10 cellular contexts compared by ENCODE assay signal in genomic region chr16:81265658-81266451, GRCh38. TPM values are rescaled to one million over a fixed set of nuclear protein-coding genes. Genes with fewer than 3 reads are reported as not detected.
A peak's percentile ranks its signal among the peaks of the same experiment; 100 is the strongest.
DNase-seq lines count a peak whose midpoint lies in the region; FAIRE-seq and TF ChIP-seq lines count a peak whose summit lies in the region.
"Had no signal": no experiment of that assay in that cellular context is flagged by ENCODE, and none has a peak within 500 bp of the region (broad histone marks: within the 10 kb centered on the region; RNA-seq: fewer than 3 reads in every experiment).

No MANE protein-coding gene starts in this region.

- DNase-seq in EH (ENCODE audit: low read depth), result peak; percentile 41
- peak; percentile 52 for DNase-seq in astrocyte (ENCODE audit: low read depth)
- peak; percentile 86 for DNase-seq in left ventricle myocardium inferior
- DNase-seq in pons (ENCODE audit: low spot score), result peak; percentile 31
- DNase-seq in progenitor cell of endocrine pancreas (ENCODE audit: low spot score, unreplicated experiment), result no peak
- no peak for DNase-seq in SKM-1 treated with dmso at 0.1 percent for 144 hours (lab: John Stamatoyannopoulos, UW; ENCODE audit: unreplicated experiment)
- DNase-seq in NCI-H748 (lab: John Stamatoyannopoulos, UW; ENCODE audit: unreplicated experiment), result no peak
- no peak for DNase-seq in cortex of kidney (lab: John Stamatoyannopoulos, UW)

- peaks cover 8% of the 10 kb centered on the region for H3K27me3 Mint-ChIP-seq in astrocyte (ENCODE audit: low read depth, unreplicated experiment)
- no peaks in the 10 kb centered on the region for H3K27me3 Mint-ChIP-seq in progenitor cell of endocrine pancreas

- no peaks in the 10 kb centered on the region for H3K79me2 ChIP-seq in astrocyte (ENCODE audit: insufficient read depth, low read length)

- H2AFZ ChIP-seq in astrocyte (ENCODE audit: low read depth, low read length), result no peak overlapping the region
- H2AFZ ChIP-seq: neural progenitor cell had no signal

- H3K4me1 Mint-ChIP-seq in astrocyte (ENCODE audit: low read depth, unreplicated experiment) (no peaks in the 10 kb centered on the region), progenitor cell of endocrine pancreas (ENCODE audit: low read depth) (peaks cover 6% of the 10 kb centered on the region)
- H3K4me1 Mint-ChIP-seq: neural progenitor cell had no signal

- H3K9me3 ChIP-seq in astrocyte (ENCODE audit: insufficient read depth, low read depth, low read length), result no peaks in the 10 kb centered on the region
- H3K9me3 ChIP-seq in left ventricle myocardium inferior (replicated peaks), result no peaks in the 10 kb centered on the region

- FAIRE-seq in astrocyte (lab: Jason Lieb, UNC), result no peak

- H3K36me3 Mint-ChIP-seq in astrocyte (ENCODE audit: low read depth, unreplicated experiment) (no peaks in the 10 kb centered on the region), progenitor cell of endocrine pancreas (ENCODE audit: insufficient read depth) (peaks cover 2% of the 10 kb centered on the region)

- H3K27ac ChIP-seq in astrocyte (ENCODE audit: low read depth, low read length) (no peak overlapping the region), left ventricle myocardium inferior (replicated peaks) (peak overlapping the region; percentile 65)
- H3K27ac ChIP-seq: neural progenitor cell had no signal

- H3K4me3 Mint-ChIP-seq in astrocyte (ENCODE audit: unreplicated experiment) (no peak overlapping the region), progenitor cell of endocrine pancreas (ENCODE audit: low read depth) (no peak overlapping the region)
- H3K4me3 Mint-ChIP-seq: neural progenitor cell had no signal

- intact Hi-C loops in left ventricle myocardium inferior (cut with micrococcal nuclease), result no loop called here

- H3K4me1 ChIP-seq in astrocyte (ENCODE audit: insufficient read depth, low read length), result no peaks in the 10 kb centered on the region
- peaks cover 22% of the 10 kb centered on the region for H3K4me1 ChIP-seq in left ventricle myocardium inferior
- H3K4me1 ChIP-seq: neural progenitor cell had no signal

- H3K4me3 ChIP-seq in astrocyte (ENCODE audit: insufficient read depth, low read depth, low read length), result no peak overlapping the region
- H3K4me3 ChIP-seq in left ventricle myocardium inferior, result no peak overlapping the region
- H3K4me3 ChIP-seq: neural progenitor cell had no signal

- H3K9ac ChIP-seq in astrocyte (ENCODE audit: low read length), result no peak overlapping the region
- H3K9ac ChIP-seq: neural progenitor cell had no signal

- no peak overlapping the region for H3K27ac Mint-ChIP-seq in astrocyte (ENCODE audit: unreplicated experiment)
- no peak overlapping the region for H3K27ac Mint-ChIP-seq in progenitor cell of endocrine pancreas
- H3K27ac Mint-ChIP-seq: neural progenitor cell had no signal

- TF ChIP-seq CTCF in astrocyte (IDR thresholded peaks at IDR 0.05; ENCODE audit: insufficient read depth, low read depth, low read length) (no peak), left ventricle myocardium inferior (IDR thresholded peaks at IDR 0.05; ENCODE audit: borderline replicate concordance) (no peak), progenitor cell of endocrine pancreas (IDR thresholded peaks at IDR 0.05; ENCODE audit: unreplicated experiment) (no peak)

- H3K4me2 ChIP-seq in astrocyte (ENCODE audit: low read length), result no peak overlapping the region
- H3K4me2 ChIP-seq: neural progenitor cell had no signal

- no peaks in the 10 kb centered on the region for H4K20me1 ChIP-seq in astrocyte (ENCODE audit: insufficient read depth, low read length)

- H3K36me3 ChIP-seq in astrocyte (ENCODE audit: insufficient read depth, low read length), result no peaks in the 10 kb centered on the region
- no peaks in the 10 kb centered on the region for H3K36me3 ChIP-seq in left ventricle myocardium inferior
- H3K36me3 ChIP-seq: neural progenitor cell had no signal

- H3K27me3 ChIP-seq in astrocyte (ENCODE audit: insufficient read depth, low read length), result peaks cover 4% of the 10 kb centered on the region
- no peaks in the 10 kb centered on the region for H3K27me3 ChIP-seq in left ventricle myocardium inferior (ENCODE audit: low read depth)
- H3K27me3 ChIP-seq: neural progenitor cell had no signal

- H3K9me3 Mint-ChIP-seq in astrocyte (ENCODE audit: unreplicated experiment) (peaks cover 6% of the 10 kb centered on the region), progenitor cell of endocrine pancreas (ENCODE audit: low read depth) (peaks cover 4% of the 10 kb centered on the region)
- H3K9me3 Mint-ChIP-seq: neural progenitor cell had no signal

RNA-seq across cellular contexts. Expression of gene BCO1, which starts 27.4 kb away (rescaled TPM):
- total RNA-seq in astrocyte (not detected in 2 replicates), left ventricle myocardium inferior (not detected), progenitor cell of endocrine pancreas (2.2 and 3.3 TPM in 2 replicates)
- total RNA-seq: activated CD8-positive, alpha-beta memory T cell treated with anti-CD3 and anti-CD28 coated beads for 36 hours had no signal

RNA-seq across cellular contexts. Expression of gene GAN, which starts 48.9 kb away (rescaled TPM):
- total RNA-seq in astrocyte, result 18.0 and 20.9 TPM in 2 replicates
- total RNA-seq in left ventricle myocardium inferior, result 9.0 TPM
- 14.0 and 14.9 TPM in 2 replicates for total RNA-seq in progenitor cell of endocrine pancreas

Comparison
In these comparisons a context has a peak if more than half of its experiments do, and no peak if none do; other contexts are left out.
1. DNase-seq: peak in EH (single experiment), astrocyte (single experiment), left ventricle myocardium inferior (single experiment) and pons (single experiment); none in progenitor cell of endocrine pancreas (single experiment), SKM-1 treated with dmso at 0.1 percent for 144 hours (single experiment), NCI-H748 (single experiment) and cortex of kidney (single experiment).